1 cellular context compared by ENCODE assay signal in the genomic region with DNA sequence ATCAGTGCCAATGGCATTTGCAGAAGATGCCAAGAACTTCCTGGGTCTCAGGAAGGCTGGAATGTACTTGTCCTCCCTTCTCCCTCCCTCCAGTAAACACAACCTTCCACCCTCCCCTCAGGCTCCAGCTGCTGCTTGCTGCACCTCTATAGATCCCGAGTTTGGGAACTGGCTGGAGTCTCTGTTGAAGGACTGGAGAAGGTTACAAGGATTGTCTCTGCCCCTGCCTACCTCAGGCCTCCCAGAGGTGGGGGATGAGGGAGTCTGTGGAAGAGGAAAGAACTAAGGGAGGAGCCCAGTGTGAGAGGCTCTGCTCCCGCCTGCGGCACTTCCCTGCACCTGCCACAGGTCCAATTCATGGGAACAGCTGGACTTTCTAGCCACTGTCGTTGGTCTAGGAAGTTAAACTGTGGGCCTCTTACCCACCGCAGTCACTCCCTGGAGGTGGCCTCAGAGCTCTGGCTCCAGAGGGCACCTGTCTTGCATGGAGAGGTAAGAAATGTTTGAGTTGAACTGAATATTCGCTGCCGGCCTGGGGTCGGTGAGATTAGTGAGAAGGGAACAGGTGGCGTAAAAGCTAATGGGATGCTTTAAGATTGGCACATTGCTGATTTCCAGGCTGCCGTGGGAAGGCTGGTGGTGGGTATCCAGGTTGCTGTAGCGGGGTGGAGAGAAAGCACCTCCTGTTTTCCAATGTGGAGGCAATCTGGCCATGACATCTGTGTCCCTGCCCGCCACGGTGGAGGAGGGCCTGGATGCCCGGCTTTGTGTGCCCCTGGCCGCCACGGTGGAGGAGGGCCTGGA.
TF ChIP-seq lines count a peak whose summit lies in the region.

No MANE protein-coding gene starts in this region.

TF ChIP-seq in GM23338, 12 proteins besides CTCF, POLR2A, EP300 and RAD21 (continued from another document):
- TF ChIP-seq, protein P1, sequence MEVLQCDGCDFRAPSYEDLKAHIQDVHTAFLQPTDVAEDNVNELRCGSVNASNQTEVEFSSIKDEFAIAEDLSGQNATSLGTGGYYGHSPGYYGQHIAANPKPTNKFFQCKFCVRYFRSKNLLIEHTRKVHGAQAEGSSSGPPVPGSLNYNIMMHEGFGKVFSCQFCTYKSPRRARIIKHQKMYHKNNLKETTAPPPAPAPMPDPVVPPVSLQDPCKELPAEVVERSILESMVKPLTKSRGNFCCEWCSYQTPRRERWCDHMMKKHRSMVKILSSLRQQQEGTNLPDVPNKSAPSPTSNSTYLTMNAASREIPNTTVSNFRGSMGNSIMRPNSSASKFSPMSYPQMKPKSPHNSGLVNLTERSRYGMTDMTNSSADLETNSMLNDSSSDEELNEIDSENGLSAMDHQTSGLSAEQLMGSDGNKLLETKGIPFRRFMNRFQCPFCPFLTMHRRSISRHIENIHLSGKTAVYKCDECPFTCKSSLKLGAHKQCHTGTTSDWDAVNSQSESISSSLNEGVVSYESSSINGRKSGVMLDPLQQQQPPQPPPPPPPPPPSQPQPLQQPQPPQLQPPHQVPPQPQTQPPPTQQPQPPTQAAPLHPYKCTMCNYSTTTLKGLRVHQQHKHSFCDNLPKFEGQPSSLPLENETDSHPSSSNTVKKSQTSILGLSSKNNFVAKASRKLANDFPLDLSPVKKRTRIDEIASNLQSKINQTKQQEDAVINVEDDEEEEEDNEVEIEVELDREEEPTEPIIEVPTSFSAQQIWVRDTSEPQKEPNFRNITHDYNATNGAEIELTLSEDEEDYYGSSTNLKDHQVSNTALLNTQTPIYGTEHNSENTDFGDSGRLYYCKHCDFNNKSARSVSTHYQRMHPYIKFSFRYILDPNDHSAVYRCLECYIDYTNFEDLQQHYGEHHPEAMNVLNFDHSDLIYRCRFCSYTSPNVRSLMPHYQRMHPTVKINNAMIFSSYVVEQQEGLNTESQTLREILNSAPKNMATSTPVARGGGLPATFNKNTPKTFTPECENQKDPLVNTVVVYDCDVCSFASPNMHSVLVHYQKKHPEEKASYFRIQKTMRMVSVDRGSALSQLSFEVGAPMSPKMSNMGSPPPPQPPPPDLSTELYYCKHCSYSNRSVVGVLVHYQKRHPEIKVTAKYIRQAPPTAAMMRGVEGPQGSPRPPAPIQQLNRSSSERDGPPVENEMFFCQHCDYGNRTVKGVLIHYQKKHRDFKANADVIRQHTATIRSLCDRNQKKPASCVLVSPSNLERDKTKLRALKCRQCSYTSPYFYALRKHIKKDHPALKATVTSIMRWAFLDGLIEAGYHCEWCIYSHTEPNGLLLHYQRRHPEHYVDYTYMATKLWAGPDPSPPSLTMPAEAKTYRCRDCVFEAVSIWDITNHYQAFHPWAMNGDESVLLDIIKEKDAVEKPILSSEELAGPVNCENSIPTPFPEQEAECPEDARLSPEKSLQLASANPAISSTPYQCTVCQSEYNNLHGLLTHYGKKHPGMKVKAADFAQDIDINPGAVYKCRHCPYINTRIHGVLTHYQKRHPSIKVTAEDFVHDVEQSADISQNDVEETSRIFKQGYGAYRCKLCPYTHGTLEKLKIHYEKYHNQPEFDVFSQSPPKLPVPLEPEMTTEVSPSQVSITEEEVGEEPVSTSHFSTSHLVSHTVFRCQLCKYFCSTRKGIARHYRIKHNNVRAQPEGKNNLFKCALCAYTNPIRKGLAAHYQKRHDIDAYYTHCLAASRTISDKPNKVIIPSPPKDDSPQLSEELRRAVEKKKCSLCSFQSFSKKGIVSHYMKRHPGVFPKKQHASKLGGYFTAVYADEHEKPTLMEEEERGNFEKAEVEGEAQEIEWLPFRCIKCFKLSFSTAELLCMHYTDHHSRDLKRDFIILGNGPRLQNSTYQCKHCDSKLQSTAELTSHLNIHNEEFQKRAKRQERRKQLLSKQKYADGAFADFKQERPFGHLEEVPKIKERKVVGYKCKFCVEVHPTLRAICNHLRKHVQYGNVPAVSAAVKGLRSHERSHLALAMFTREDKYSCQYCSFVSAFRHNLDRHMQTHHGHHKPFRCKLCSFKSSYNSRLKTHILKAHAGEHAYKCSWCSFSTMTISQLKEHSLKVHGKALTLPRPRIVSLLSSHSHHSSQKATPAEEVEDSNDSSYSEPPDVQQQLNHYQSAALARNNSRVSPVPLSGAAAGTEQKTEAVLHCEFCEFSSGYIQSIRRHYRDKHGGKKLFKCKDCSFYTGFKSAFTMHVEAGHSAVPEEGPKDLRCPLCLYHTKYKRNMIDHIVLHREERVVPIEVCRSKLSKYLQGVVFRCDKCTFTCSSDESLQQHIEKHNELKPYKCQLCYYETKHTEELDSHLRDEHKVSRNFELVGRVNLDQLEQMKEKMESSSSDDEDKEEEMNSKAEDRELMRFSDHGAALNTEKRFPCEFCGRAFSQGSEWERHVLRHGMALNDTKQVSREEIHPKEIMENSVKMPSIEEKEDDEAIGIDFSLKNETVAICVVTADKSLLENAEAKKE (CRISPR knock-in tag; IDR thresholded peaks at IDR 0.05), result no peak
- TF ChIP-seq, protein P2, sequence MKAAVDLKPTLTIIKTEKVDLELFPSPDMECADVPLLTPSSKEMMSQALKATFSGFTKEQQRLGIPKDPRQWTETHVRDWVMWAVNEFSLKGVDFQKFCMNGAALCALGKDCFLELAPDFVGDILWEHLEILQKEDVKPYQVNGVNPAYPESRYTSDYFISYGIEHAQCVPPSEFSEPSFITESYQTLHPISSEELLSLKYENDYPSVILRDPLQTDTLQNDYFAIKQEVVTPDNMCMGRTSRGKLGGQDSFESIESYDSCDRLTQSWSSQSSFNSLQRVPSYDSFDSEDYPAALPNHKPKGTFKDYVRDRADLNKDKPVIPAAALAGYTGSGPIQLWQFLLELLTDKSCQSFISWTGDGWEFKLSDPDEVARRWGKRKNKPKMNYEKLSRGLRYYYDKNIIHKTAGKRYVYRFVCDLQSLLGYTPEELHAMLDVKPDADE (IDR thresholded peaks at IDR 0.05), result no peak
